ENCODE assay signal across 1 cellular context in the genomic region with DNA sequence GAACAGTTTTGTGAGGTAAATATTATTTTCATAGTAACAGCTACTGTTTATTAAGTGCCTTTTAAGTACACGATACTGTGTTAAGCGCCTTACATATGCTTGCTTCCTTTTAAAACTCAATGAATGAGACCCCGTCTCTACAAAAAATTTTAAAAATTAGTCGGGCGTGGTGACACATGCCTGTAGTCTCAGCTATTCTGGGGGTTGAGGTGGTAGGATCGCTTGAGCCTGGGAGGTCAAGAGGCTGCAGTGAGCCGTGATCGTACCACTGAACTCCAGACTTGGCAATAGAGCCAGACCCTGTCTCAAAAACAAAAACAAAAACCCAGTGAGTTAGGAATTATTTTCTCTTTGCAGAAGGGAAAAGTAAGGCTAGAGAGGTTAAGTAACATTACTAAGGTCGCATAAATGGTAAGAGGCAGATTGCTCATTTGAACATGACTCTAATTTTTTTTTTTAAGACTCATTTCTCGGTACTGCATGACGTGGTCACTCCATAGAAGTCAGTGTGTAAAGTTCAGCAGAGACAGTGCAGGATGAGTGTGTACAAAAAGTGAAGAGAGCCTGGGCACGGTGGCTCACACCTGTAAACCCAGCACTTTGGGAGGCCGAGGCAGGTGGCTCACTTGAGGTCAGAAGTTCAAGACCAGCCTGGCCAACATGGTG.
TF ChIP-seq lines count a peak whose summit lies in the region.

No MANE protein-coding gene starts in this region.

TF ChIP-seq in GM12878, 131 proteins besides CTCF, POLR2A, EP300 and RAD21 (continued from another document):
- TF ChIP-seq, protein P1, sequence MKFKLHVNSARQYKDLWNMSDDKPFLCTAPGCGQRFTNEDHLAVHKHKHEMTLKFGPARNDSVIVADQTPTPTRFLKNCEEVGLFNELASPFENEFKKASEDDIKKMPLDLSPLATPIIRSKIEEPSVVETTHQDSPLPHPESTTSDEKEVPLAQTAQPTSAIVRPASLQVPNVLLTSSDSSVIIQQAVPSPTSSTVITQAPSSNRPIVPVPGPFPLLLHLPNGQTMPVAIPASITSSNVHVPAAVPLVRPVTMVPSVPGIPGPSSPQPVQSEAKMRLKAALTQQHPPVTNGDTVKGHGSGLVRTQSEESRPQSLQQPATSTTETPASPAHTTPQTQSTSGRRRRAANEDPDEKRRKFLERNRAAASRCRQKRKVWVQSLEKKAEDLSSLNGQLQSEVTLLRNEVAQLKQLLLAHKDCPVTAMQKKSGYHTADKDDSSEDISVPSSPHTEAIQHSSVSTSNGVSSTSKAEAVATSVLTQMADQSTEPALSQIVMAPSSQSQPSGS (IDR thresholded peaks at IDR 0.05; ENCODE audit: low read length), result no peak
TF ChIP-seq in GM12878: peak in this region for 1.
